In genomic region chr21:42862123-42862475, GRCh38 we compare ENCODE assay signal across 25 cellular contexts.
"Had no signal": no experiment of that assay in that cellular context is flagged by ENCODE, and none has a peak within 500 bp of the region (broad histone marks: within the 10 kb centered on the region; RNA-seq: fewer than 3 reads in every experiment).

No MANE protein-coding gene starts in this region.

- ATAC-seq: left cardiac atrium; left lobe of liver; left ventricle myocardium superior; lower lobe of right lung; naive thymus-derived CD8-positive, alpha-beta T cell; sciatic nerve; stimulated activated effector memory CD8-positive, alpha-beta T cell treated with anti-CD3 and anti-CD28 coated beads, Interleukin-12 subunit alpha, Interleukin-12 subunit beta, amount 100 ng/mL, for 72 hours; upper lobe of right lung had no signal

- FAIRE-seq: keratinocyte, pancreas, urothelium cell line had no signal

- H3K4me1 ChIP-seq: pancreas, prostate gland, tibial artery had no signal

- H3K27me3 ChIP-seq: pancreas, suprapubic skin, tibial artery, upper lobe of right lung had no signal

- H3K9me3 ChIP-seq: lower lobe of right lung, pancreas, prostate gland, suprapubic skin, thoracic aorta, tibial artery, upper lobe of right lung had no signal

- H3K4me1 Mint-ChIP-seq: neural crest cell had no signal

- DNase-seq: kidney glomerular epithelial cell; left cardiac atrium; left ventricle myocardium superior; lower lobe of right lung; mesenchymal stem cell; naive thymus-derived CD8-positive, alpha-beta T cell; retina; stimulated activated CD4-positive, alpha-beta T cell treated with anti-CD3 and anti-CD28 coated beads, Interleukin-4, amount 100 ng/mL, for 24 hours; stimulated activated naive CD4-positive, alpha-beta T cell; tibial artery; trophoblast cell had no signal

- H3K27ac Mint-ChIP-seq: nephron; stimulated activated naive CD8-positive, alpha-beta T cell treated with anti-CD3 and anti-CD28 coated beads, Interleukin-15, Interleukin-2, amounts not matched to agents 100 ng/mL and 50 ng/mL, for 24 hours had no signal

- H3K4me3 ChIP-seq: lower lobe of right lung, pancreas, prostate gland, skin epidermis, suprapubic skin, thoracic aorta, tibial artery, upper lobe of right lung had no signal

- H3K4me3 Mint-ChIP-seq: naive thymus-derived CD8-positive, alpha-beta T cell; nephron; neural crest cell; stimulated activated effector memory CD8-positive, alpha-beta T cell treated with anti-CD3 and anti-CD28 coated beads, Interleukin-12 subunit alpha, Interleukin-12 subunit beta, amount 100 ng/mL, for 72 hours; stimulated activated naive CD8-positive, alpha-beta T cell treated with anti-CD3 and anti-CD28 coated beads, Interleukin-15, Interleukin-2, amounts not matched to agents 100 ng/mL and 50 ng/mL, for 24 hours had no signal

- H3K27ac ChIP-seq: pancreas, prostate gland, suprapubic skin, thoracic aorta, tibial artery, upper lobe of right lung had no signal

- H3K9me3 Mint-ChIP-seq: naive thymus-derived CD8-positive, alpha-beta T cell; nephron; neural crest cell; stimulated activated effector memory CD8-positive, alpha-beta T cell treated with anti-CD3 and anti-CD28 coated beads, Interleukin-12 subunit alpha, Interleukin-12 subunit beta, amount 100 ng/mL, for 72 hours; stimulated activated naive CD8-positive, alpha-beta T cell treated with anti-CD3 and anti-CD28 coated beads, Interleukin-15, Interleukin-2, amounts not matched to agents 100 ng/mL and 50 ng/mL, for 24 hours had no signal

- H3K27me3 Mint-ChIP-seq: naive thymus-derived CD8-positive, alpha-beta T cell; stimulated activated naive CD8-positive, alpha-beta T cell treated with anti-CD3 and anti-CD28 coated beads, Interleukin-15, Interleukin-2, amounts not matched to agents 100 ng/mL and 50 ng/mL, for 24 hours had no signal
